10 cellular contexts compared by ENCODE assay signal in genomic region chr11:8067929-8068575, GRCh38. TPM values are rescaled to one million over a fixed set of nuclear protein-coding genes. Genes with fewer than 3 reads are reported as not detected.
DNase-seq lines count a peak whose midpoint lies in the region; ATAC-seq and TF ChIP-seq lines count a peak whose summit lies in the region.
"Had no signal": no experiment of that assay in that cellular context is flagged by ENCODE, and none has a peak within 500 bp of the region (broad histone marks: within the 10 kb centered on the region; RNA-seq: fewer than 3 reads in every experiment).

No MANE protein-coding gene starts in this region.

- intact Hi-C loops in PC-3 (cut with micrococcal nuclease) (no loop called here), breast epithelium (cut with DNase I; ENCODE audit: low total_unique reads) (no loop called here), lower lobe of right lung (cut with DNase I) (no loop called here), testis (cut with DNase I; ENCODE audit: low total_unique reads) (no loop called here)
- intact Hi-C loops in activated T-helper 1 cell treated with anti-CD3 and anti-CD28 coated beads, Interleukin-12 subunit alpha, Interleukin-12 subunit beta, Interleukin-2, Interleukin-4 antibody, amounts not matched to agents 30 ng/mL and 10 ng/mL and 1 ng/mL, durations not matched to agents 14 hours and 24 hours and 36 hours (cut with micrococcal nuclease): no loop called here

- DNase-seq in PC-3: no peak
- DNase-seq in breast epithelium (ENCODE audit: low spot score in 2 of 2): no peak
- no peak for DNase-seq in lower lobe of right lung
- peak; percentile 16 for DNase-seq in testis
- DNase-seq in NCI-H774 (lab: John Stamatoyannopoulos, UW): no peak
- no peak for DNase-seq in activated T-helper 1 cell treated with anti-CD3 and anti-CD28 coated beads, Interleukin-12 subunit alpha, Interleukin-12 subunit beta, Interleukin-2, Interleukin-4 antibody, amounts not matched to agents 30 ng/mL and 10 ng/mL and 1 ng/mL, durations not matched to agents 14 hours and 24 hours and 36 hours (ENCODE audit: low spot score)
- DNase-seq: effector memory CD8-positive, alpha-beta T cell; NCI-H2171 had no signal

- no peaks in the 10 kb centered on the region for H3K36me3 ChIP-seq in PC-3 (ENCODE audit: low read depth, low read length)
- H3K36me3 ChIP-seq in breast epithelium: no peaks in the 10 kb centered on the region
- H3K36me3 ChIP-seq in lower lobe of right lung: no peaks in the 10 kb centered on the region
- no peaks in the 10 kb centered on the region for H3K36me3 ChIP-seq in testis (ENCODE audit: low read depth, missing control alignments)

- no peak overlapping the region for H3K27ac Mint-ChIP-seq in activated T-helper 1 cell treated with anti-CD3 and anti-CD28 coated beads, Interleukin-12 subunit alpha, Interleukin-12 subunit beta, Interleukin-2, Interleukin-4 antibody, amounts not matched to agents 30 ng/mL and 10 ng/mL and 1 ng/mL, durations not matched to agents 14 hours and 24 hours and 36 hours
- H3K27ac Mint-ChIP-seq: effector memory CD8-positive, alpha-beta T cell had no signal

- H2AFZ ChIP-seq in PC-3 (ENCODE audit: low read length): no peak overlapping the region

- no peaks in the 10 kb centered on the region for H3K9me3 ChIP-seq in PC-3 (ENCODE audit: low read length)
- H3K9me3 ChIP-seq in breast epithelium: no peaks in the 10 kb centered on the region
- no peaks in the 10 kb centered on the region for H3K9me3 ChIP-seq in lower lobe of right lung
- no peaks in the 10 kb centered on the region for H3K9me3 ChIP-seq in testis

- H3K4me1 ChIP-seq in PC-3 (ENCODE audit: insufficient read depth, low read length) (peaks cover 11% of the 10 kb centered on the region), breast epithelium (no peaks in the 10 kb centered on the region), lower lobe of right lung (no peaks in the 10 kb centered on the region), testis (peaks cover 20% of the 10 kb centered on the region)

- no peak for TF ChIP-seq CTCF in PC-3 (conservative IDR thresholded peaks at IDR 0.05; ENCODE audit: low read depth, low read length)
- TF ChIP-seq CTCF in breast epithelium (IDR thresholded peaks at IDR 0.05): no peak
- no peak for TF ChIP-seq CTCF in lower lobe of right lung (IDR thresholded peaks at IDR 0.05)
- no peak for TF ChIP-seq CTCF in testis (IDR thresholded peaks at IDR 0.05)

- BruUV-seq in PC-3 (replicated peaks; lab: Mats Ljungman, UMichigan): no TSS peak

- no peak overlapping the region for H3K9ac ChIP-seq in PC-3 (ENCODE audit: low read length)

- H3K4me1 Mint-ChIP-seq in activated T-helper 1 cell treated with anti-CD3 and anti-CD28 coated beads, Interleukin-12 subunit alpha, Interleukin-12 subunit beta, Interleukin-2, Interleukin-4 antibody, amounts not matched to agents 30 ng/mL and 10 ng/mL and 1 ng/mL, durations not matched to agents 14 hours and 24 hours and 36 hours (ENCODE audit: low read depth): no peaks in the 10 kb centered on the region

- peak overlapping the region; percentile 80 for H3K4me2 ChIP-seq in PC-3 (ENCODE audit: low read length)

- no peaks in the 10 kb centered on the region for H3K36me3 Mint-ChIP-seq in activated T-helper 1 cell treated with anti-CD3 and anti-CD28 coated beads, Interleukin-12 subunit alpha, Interleukin-12 subunit beta, Interleukin-2, Interleukin-4 antibody, amounts not matched to agents 30 ng/mL and 10 ng/mL and 1 ng/mL, durations not matched to agents 14 hours and 24 hours and 36 hours (ENCODE audit: low read depth)

- ATAC-seq in PC-3 (no peak), lower lobe of right lung (no peak), GM21447 (IDR thresholded peaks at IDR 0.05; ENCODE audit: unreplicated experiment) (no peak), HG03342 (IDR thresholded peaks at IDR 0.05; ENCODE audit: unreplicated experiment) (no peak)
- ATAC-seq: effector memory CD8-positive, alpha-beta T cell had no signal

- H3K79me2 ChIP-seq in PC-3 (ENCODE audit: low read length): no peaks in the 10 kb centered on the region

- no peak overlapping the region for H3K4me3 Mint-ChIP-seq in activated T-helper 1 cell treated with anti-CD3 and anti-CD28 coated beads, Interleukin-12 subunit alpha, Interleukin-12 subunit beta, Interleukin-2, Interleukin-4 antibody, amounts not matched to agents 30 ng/mL and 10 ng/mL and 1 ng/mL, durations not matched to agents 14 hours and 24 hours and 36 hours
- H3K4me3 Mint-ChIP-seq: effector memory CD8-positive, alpha-beta T cell had no signal

- H3K4me3 ChIP-seq in PC-3 (ENCODE audit: low read length) (no peak overlapping the region), breast epithelium (no peak overlapping the region), lower lobe of right lung (no peak overlapping the region), testis (no peak overlapping the region)

- H3K9me2 ChIP-seq in PC-3 (replicated peaks; ENCODE audit: low read length): no peaks in the 10 kb centered on the region

- WGBS in testis, 2 donors: 82 to 83% methylated on average over 13 of the region's 13 CpGs

- H3F3A ChIP-seq in PC-3 (ENCODE audit: low read length, unreplicated experiment): no peaks in the 10 kb centered on the region

- H3K27ac ChIP-seq in PC-3 (ENCODE audit: low read length) (no peak overlapping the region), breast epithelium (peak overlapping the region; percentile 71 to 90), lower lobe of right lung (peak overlapping the region; percentile 15), testis (peak overlapping the region; percentile 26 to 73)

- H3K9me3 Mint-ChIP-seq in activated T-helper 1 cell treated with anti-CD3 and anti-CD28 coated beads, Interleukin-12 subunit alpha, Interleukin-12 subunit beta, Interleukin-2, Interleukin-4 antibody, amounts not matched to agents 30 ng/mL and 10 ng/mL and 1 ng/mL, durations not matched to agents 14 hours and 24 hours and 36 hours: no peaks in the 10 kb centered on the region
- H3K9me3 Mint-ChIP-seq: effector memory CD8-positive, alpha-beta T cell had no signal

- TF ChIP-seq POLR2A in breast epithelium (IDR thresholded peaks at IDR 0.05) (no peak), testis (IDR thresholded peaks at IDR 0.05) (no peak)

- H3K27me3 ChIP-seq in PC-3 (ENCODE audit: low read length) (peaks cover 14% of the 10 kb centered on the region), breast epithelium (no peaks in the 10 kb centered on the region), lower lobe of right lung (ENCODE audit: low read depth) (no peaks in the 10 kb centered on the region), testis (no peaks in the 10 kb centered on the region)

- H3K27me3 Mint-ChIP-seq in activated T-helper 1 cell treated with anti-CD3 and anti-CD28 coated beads, Interleukin-12 subunit alpha, Interleukin-12 subunit beta, Interleukin-2, Interleukin-4 antibody, amounts not matched to agents 30 ng/mL and 10 ng/mL and 1 ng/mL, durations not matched to agents 14 hours and 24 hours and 36 hours (ENCODE audit: insufficient read depth): peaks cover 2% of the 10 kb centered on the region

- H4K20me1 ChIP-seq in PC-3 (ENCODE audit: low read length): no peaks in the 10 kb centered on the region

- POLR2A ChIA-PET in PC-3 (lab: Charles Lee; ENCODE audit: unreplicated experiment): no interaction called here

- CTCF ChIA-PET in PC-3 (lab: Charles Lee): no interaction called here

RNA-seq across cellular contexts. Expression of gene TUB, which starts 13.0 kb away (rescaled TPM):
- total RNA-seq in PC-3 (2014; rRNA removed) (3.2 and 3.3 TPM in 2 replicates), breast epithelium (10 to 100 TPM in 2 of 3 donors, 1 to 10 TPM in 1; 6.3 to 17.7 (median 11.2) TPM), lower lobe of right lung (5.2 TPM), testis (10 to 100 TPM; 15.6 to 16.5 TPM)
- polyA plus RNA-seq in testis (ENCODE audit: insufficient read depth, low read depth, low replicate concordance): 8.9 TPM
- total RNA-seq in activated T-helper 1 cell treated with anti-CD3 and anti-CD28 coated beads, Interleukin-12 subunit alpha, Interleukin-12 subunit beta, Interleukin-2, Interleukin-4 antibody, amounts not matched to agents 30 ng/mL and 10 ng/mL and 1 ng/mL, durations not matched to agents 14 hours and 24 hours and 36 hours: 0.24 and 0.29 TPM in 2 replicates
